8 cellular contexts compared by ENCODE assay signal in genomic region chr19:17304386-17305047, GRCh38. TPM values are rescaled to one million over a fixed set of nuclear protein-coding genes. Genes with fewer than 3 reads are reported as not detected.
DNase-seq lines count a peak whose midpoint lies in the region; ATAC-seq, FAIRE-seq and TF ChIP-seq lines count a peak whose summit lies in the region.

No MANE protein-coding gene starts in this region.

- peaks cover 1 to 3% of the 10 kb centered on the region in 2 donors for H3K36me3 Mint-ChIP-seq in stimulated activated naive B cell treated with anti-CD40 and anti-IgM and Interleukin-4, amounts not matched to agents 10 μg/mL and 1 μg/mL and 100 μg/mL, for 72 hours

- H3K36me3 ChIP-seq in hepatocyte (replicated peaks; ENCODE audit: insufficient read depth, low read depth): no peaks in the 10 kb centered on the region

- peak overlapping the region; percentile 96 for H3K27ac Mint-ChIP-seq in stimulated activated naive B cell treated with anti-CD40 and anti-IgM and Interleukin-4, amounts not matched to agents 10 μg/mL and 1 μg/mL and 100 μg/mL, for 72 hours

- no peak overlapping the region for H3K4me2 ChIP-seq in hepatocyte

- H3K4me3 Mint-ChIP-seq in stimulated activated naive B cell treated with anti-CD40 and anti-IgM and Interleukin-4, amounts not matched to agents 10 μg/mL and 1 μg/mL and 100 μg/mL, for 72 hours: peak overlapping the region; percentile 54 to 95

- ATAC-seq in stimulated activated naive B cell treated with anti-CD40 and anti-IgM and Interleukin-4, amounts not matched to agents 10 μg/mL and 1 μg/mL and 100 μg/mL, for 72 hours (replicated peaks): no peak

- WGBS in hepatocyte (ENCODE audit: low lambda C conversion rate, missing lambda C conversion rate): 76% methylated on average over 11 of the region's 11 CpGs

- TF ChIP-seq CTCF in VCaP (conservative IDR thresholded peaks at IDR 0.05) (no peak), hepatocyte (IDR thresholded peaks at IDR 0.05; ENCODE audit: poor library complexity) (no peak)

- H3K9me2 ChIP-seq in hepatocyte (replicated peaks; ENCODE audit: insufficient read depth): no peaks in the 10 kb centered on the region

- no peaks in the 10 kb centered on the region for H3K27me3 ChIP-seq in hepatocyte

- H3K27ac ChIP-seq in VCaP (peak overlapping the region; percentile 98), hepatocyte (peak overlapping the region; percentile 1)

- H4K20me1 ChIP-seq in hepatocyte (ENCODE audit: insufficient read depth, poor library complexity, severe bottlenecking): no peaks in the 10 kb centered on the region

- H3K27me3 Mint-ChIP-seq in stimulated activated naive B cell treated with anti-CD40 and anti-IgM and Interleukin-4, amounts not matched to agents 10 μg/mL and 1 μg/mL and 100 μg/mL, for 72 hours: no peaks in the 10 kb centered on the region

- H2AFZ ChIP-seq in hepatocyte: no peak overlapping the region

- intact Hi-C loops in head of caudate nucleus (cut with DNase I): loop anchor here (5.0 kb wide), 1 partner anchor 37 kb away; the partner anchor contains the start of gene BABAM1

- peaks cover 26% of the 10 kb centered on the region for H3K79me2 ChIP-seq in hepatocyte

- H3K9me3 Mint-ChIP-seq in stimulated activated naive B cell treated with anti-CD40 and anti-IgM and Interleukin-4, amounts not matched to agents 10 μg/mL and 1 μg/mL and 100 μg/mL, for 72 hours: no peaks in the 10 kb centered on the region

- H3K4me3 ChIP-seq in hepatocyte: no peak overlapping the region

- no peaks in the 10 kb centered on the region for H3K9me3 ChIP-seq in hepatocyte (ENCODE audit: low read depth)

- DNase-seq in SHP77 treated with DMSO at 0.1 percent for 48 hours (lab: John Stamatoyannopoulos, UW) (peak; percentile 51), SHP77 (lab: John Stamatoyannopoulos, UW) (no peak), hepatocyte (ENCODE audit: low spot score) (no peak), head of caudate nucleus (no peak), frontal cortex (ENCODE audit: low spot score in 2 of 2) (no peak)
- DNase-seq in stimulated activated naive B cell treated with anti-CD40 and anti-IgM and Interleukin-4, amounts not matched to agents 10 μg/mL and 1 μg/mL and 100 μg/mL, for 72 hours: no peak
- no peak for DNase-seq in activated CD4-positive, CD25-positive, alpha-beta regulatory T cell (lab: John Stamatoyannopoulos, UW)

- peaks cover 18% of the 10 kb centered on the region for H3K4me1 ChIP-seq in hepatocyte (ENCODE audit: insufficient read depth)

- peaks cover 34 to 43% of the 10 kb centered on the region in 2 donors for H3K4me1 Mint-ChIP-seq in stimulated activated naive B cell treated with anti-CD40 and anti-IgM and Interleukin-4, amounts not matched to agents 10 μg/mL and 1 μg/mL and 100 μg/mL, for 72 hours

- FAIRE-seq in frontal cortex (lab: Jason Lieb, UNC): no peak

RNA-seq across cellular contexts. Expression of gene MRPL34, which starts 1.2 kb away (rescaled TPM):
- total RNA-seq in hepatocyte: 47.7 and 61.1 TPM in 2 replicates
- polyA plus RNA-seq in hepatocyte: 113 and 131 TPM in 2 replicates
- 11.4 TPM for total RNA-seq in frontal cortex

RNA-seq across cellular contexts. Expression of gene ABHD8, which starts 1.3 kb away (rescaled TPM):
- total RNA-seq in hepatocyte (12.9 and 15.9 TPM in 2 replicates), frontal cortex (20.4 TPM)
- 17.6 and 19.3 TPM in 2 replicates for polyA plus RNA-seq in hepatocyte

RNA-seq across cellular contexts. Expression of gene DDA1, which starts 4.8 kb away (rescaled TPM):
- total RNA-seq in hepatocyte: 29.4 and 43.1 TPM in 2 replicates
- 59.4 and 60.0 TPM in 2 replicates for polyA plus RNA-seq in hepatocyte
- 10.2 TPM for total RNA-seq in frontal cortex

RNA-seq across cellular contexts. Expression of gene ANKLE1, which starts 22.8 kb away (rescaled TPM):
- total RNA-seq in hepatocyte: 0.28 and 0.90 TPM in 2 replicates
- 0.29 and 0.58 TPM in 2 replicates for polyA plus RNA-seq in hepatocyte
- 0.82 TPM for total RNA-seq in frontal cortex

RNA-seq across cellular contexts. Expression of gene ANO8, which starts 30.1 kb away (rescaled TPM):
- total RNA-seq in hepatocyte (4.6 and 7.3 TPM in 2 replicates), frontal cortex (20.0 TPM)
- 1.1 and 1.9 TPM in 2 replicates for polyA plus RNA-seq in hepatocyte
